In genomic region chr4:73187325-73187724, GRCh38 we compare ENCODE assay signal across 14 cellular contexts.
DNase-seq lines count a peak whose midpoint lies in the region; ATAC-seq and TF ChIP-seq lines count a peak whose summit lies in the region.
"Had no signal": no experiment of that assay in that cellular context is flagged by ENCODE, and none has a peak within 500 bp of the region (broad histone marks: within the 10 kb centered on the region; RNA-seq: fewer than 3 reads in every experiment).

No MANE protein-coding gene starts in this region.

- no peaks in the 10 kb centered on the region for H3F3A ChIP-seq in GM23338 (replicated peaks; ENCODE audit: low read depth)

- H3K79me2 ChIP-seq in GM23338 (replicated peaks; ENCODE audit: insufficient read depth) = peaks cover 100% of the 10 kb centered on the region

- no peaks in the 10 kb centered on the region for H3K4me1 ChIP-seq in GM23338 (ENCODE audit: insufficient read depth)

- no peak overlapping the region for H3K4me2 ChIP-seq in GM23338

- 0 out of 2 replicates have a peak, but pooled peaks cover 12% of the 10 kb centered on the region for H4K20me1 ChIP-seq in GM23338 (replicated peaks; ENCODE audit: insufficient read depth)

- ATAC-seq in GM23338 (peak; percentile 45; the same call in 1 of the 3 replicates), GM21723 (IDR thresholded peaks at IDR 0.05; ENCODE audit: unreplicated experiment) (no peak)

- H3K4me3 ChIP-seq in GM23338 = no peak overlapping the region
- H3K4me3 ChIP-seq in NB4 (ENCODE audit: low read depth, low read length) = no peak overlapping the region
- no peak overlapping the region for H3K4me3 ChIP-seq in fibroblast of villous mesenchyme (ENCODE audit: low read depth, low read length)

- TF ChIP-seq CTCF in GM23338 (conservative IDR thresholded peaks at IDR 0.05; ENCODE audit: low read depth in 2 of 2) = no peak
- TF ChIP-seq CTCF in NB4 (IDR thresholded peaks at IDR 0.05; ENCODE audit: low read depth, low read length) = no peak
- no peak for TF ChIP-seq CTCF in fibroblast of villous mesenchyme (IDR thresholded peaks at IDR 0.05; ENCODE audit: insufficient read depth, low read depth, low read length)

- no peak overlapping the region for H3K4me3 Mint-ChIP-seq in GM23338

- H3K27ac ChIP-seq in GM23338 (ENCODE audit: low read depth) = no peak overlapping the region
- H3K27ac ChIP-seq: HL-60 had no signal

- H3K27me3 ChIP-seq in GM23338 (ENCODE audit: insufficient read depth) = no peaks in the 10 kb centered on the region

- 0 out of 2 replicates have a peak overlapping the region, but pooled peaks have one; percentile 48 for H3K27ac Mint-ChIP-seq in GM23338

- no peaks in the 10 kb centered on the region for H3K9me2 ChIP-seq in GM23338 (ENCODE audit: insufficient read depth)

- H2AFZ ChIP-seq in GM23338 = no peak overlapping the region

- H3K4me1 Mint-ChIP-seq in GM23338 = peaks cover 7% of the 10 kb centered on the region; the same call in 2 of the 3 replicates

- H3K36me3 ChIP-seq in GM23338 (ENCODE audit: insufficient read depth) = no peaks in the 10 kb centered on the region

- DNase-seq in Daoy (ENCODE audit: low read depth) (peak; percentile 2), GM23338 (ENCODE audit: low spot score) (peak; percentile 41), NB4 (ENCODE audit: low read depth) (peak; percentile 19), fibroblast of villous mesenchyme (ENCODE audit: low read depth) (peak; percentile 17), NAMALWA (ENCODE audit: low spot score) (no peak), activated gamma-delta T cell (lab: John Stamatoyannopoulos, UW) (no peak)
- no peak for DNase-seq in activated CD4-positive, CD25-positive, alpha-beta regulatory T cell (lab: John Stamatoyannopoulos, UW)
- DNase-seq: activated T-cell treated with anti-CD3 and anti-CD28 coated beads, Interleukin-2, amount 50 U/mL, for 48 hours; COR-L47; kidney; NCI-H226; retina had no signal

- peaks cover 17% of the 10 kb centered on the region for H3K36me3 Mint-ChIP-seq in GM23338 (ENCODE audit: low read depth)

- no peaks in the 10 kb centered on the region for H3K27me3 Mint-ChIP-seq in GM23338 (ENCODE audit: insufficient read depth, low read depth, poor library complexity)

- TF ChIP-seq POLR2A in NB4 (IDR thresholded peaks at IDR 0.05; ENCODE audit: extremely low read depth, insufficient read length) = no peak

- H3K9me3 Mint-ChIP-seq in GM23338 = no peaks in the 10 kb centered on the region

TF ChIP-seq in GM23338, 12 proteins besides CTCF, POLR2A, EP300 and RAD21:
- TF ChIP-seq, protein P1, sequence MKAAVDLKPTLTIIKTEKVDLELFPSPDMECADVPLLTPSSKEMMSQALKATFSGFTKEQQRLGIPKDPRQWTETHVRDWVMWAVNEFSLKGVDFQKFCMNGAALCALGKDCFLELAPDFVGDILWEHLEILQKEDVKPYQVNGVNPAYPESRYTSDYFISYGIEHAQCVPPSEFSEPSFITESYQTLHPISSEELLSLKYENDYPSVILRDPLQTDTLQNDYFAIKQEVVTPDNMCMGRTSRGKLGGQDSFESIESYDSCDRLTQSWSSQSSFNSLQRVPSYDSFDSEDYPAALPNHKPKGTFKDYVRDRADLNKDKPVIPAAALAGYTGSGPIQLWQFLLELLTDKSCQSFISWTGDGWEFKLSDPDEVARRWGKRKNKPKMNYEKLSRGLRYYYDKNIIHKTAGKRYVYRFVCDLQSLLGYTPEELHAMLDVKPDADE (IDR thresholded peaks at IDR 0.05) = no peak
- TF ChIP-seq, protein P2, sequence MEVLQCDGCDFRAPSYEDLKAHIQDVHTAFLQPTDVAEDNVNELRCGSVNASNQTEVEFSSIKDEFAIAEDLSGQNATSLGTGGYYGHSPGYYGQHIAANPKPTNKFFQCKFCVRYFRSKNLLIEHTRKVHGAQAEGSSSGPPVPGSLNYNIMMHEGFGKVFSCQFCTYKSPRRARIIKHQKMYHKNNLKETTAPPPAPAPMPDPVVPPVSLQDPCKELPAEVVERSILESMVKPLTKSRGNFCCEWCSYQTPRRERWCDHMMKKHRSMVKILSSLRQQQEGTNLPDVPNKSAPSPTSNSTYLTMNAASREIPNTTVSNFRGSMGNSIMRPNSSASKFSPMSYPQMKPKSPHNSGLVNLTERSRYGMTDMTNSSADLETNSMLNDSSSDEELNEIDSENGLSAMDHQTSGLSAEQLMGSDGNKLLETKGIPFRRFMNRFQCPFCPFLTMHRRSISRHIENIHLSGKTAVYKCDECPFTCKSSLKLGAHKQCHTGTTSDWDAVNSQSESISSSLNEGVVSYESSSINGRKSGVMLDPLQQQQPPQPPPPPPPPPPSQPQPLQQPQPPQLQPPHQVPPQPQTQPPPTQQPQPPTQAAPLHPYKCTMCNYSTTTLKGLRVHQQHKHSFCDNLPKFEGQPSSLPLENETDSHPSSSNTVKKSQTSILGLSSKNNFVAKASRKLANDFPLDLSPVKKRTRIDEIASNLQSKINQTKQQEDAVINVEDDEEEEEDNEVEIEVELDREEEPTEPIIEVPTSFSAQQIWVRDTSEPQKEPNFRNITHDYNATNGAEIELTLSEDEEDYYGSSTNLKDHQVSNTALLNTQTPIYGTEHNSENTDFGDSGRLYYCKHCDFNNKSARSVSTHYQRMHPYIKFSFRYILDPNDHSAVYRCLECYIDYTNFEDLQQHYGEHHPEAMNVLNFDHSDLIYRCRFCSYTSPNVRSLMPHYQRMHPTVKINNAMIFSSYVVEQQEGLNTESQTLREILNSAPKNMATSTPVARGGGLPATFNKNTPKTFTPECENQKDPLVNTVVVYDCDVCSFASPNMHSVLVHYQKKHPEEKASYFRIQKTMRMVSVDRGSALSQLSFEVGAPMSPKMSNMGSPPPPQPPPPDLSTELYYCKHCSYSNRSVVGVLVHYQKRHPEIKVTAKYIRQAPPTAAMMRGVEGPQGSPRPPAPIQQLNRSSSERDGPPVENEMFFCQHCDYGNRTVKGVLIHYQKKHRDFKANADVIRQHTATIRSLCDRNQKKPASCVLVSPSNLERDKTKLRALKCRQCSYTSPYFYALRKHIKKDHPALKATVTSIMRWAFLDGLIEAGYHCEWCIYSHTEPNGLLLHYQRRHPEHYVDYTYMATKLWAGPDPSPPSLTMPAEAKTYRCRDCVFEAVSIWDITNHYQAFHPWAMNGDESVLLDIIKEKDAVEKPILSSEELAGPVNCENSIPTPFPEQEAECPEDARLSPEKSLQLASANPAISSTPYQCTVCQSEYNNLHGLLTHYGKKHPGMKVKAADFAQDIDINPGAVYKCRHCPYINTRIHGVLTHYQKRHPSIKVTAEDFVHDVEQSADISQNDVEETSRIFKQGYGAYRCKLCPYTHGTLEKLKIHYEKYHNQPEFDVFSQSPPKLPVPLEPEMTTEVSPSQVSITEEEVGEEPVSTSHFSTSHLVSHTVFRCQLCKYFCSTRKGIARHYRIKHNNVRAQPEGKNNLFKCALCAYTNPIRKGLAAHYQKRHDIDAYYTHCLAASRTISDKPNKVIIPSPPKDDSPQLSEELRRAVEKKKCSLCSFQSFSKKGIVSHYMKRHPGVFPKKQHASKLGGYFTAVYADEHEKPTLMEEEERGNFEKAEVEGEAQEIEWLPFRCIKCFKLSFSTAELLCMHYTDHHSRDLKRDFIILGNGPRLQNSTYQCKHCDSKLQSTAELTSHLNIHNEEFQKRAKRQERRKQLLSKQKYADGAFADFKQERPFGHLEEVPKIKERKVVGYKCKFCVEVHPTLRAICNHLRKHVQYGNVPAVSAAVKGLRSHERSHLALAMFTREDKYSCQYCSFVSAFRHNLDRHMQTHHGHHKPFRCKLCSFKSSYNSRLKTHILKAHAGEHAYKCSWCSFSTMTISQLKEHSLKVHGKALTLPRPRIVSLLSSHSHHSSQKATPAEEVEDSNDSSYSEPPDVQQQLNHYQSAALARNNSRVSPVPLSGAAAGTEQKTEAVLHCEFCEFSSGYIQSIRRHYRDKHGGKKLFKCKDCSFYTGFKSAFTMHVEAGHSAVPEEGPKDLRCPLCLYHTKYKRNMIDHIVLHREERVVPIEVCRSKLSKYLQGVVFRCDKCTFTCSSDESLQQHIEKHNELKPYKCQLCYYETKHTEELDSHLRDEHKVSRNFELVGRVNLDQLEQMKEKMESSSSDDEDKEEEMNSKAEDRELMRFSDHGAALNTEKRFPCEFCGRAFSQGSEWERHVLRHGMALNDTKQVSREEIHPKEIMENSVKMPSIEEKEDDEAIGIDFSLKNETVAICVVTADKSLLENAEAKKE (CRISPR knock-in tag; IDR thresholded peaks at IDR 0.05) = no peak
- TF ChIP-seq POLR2AphosphoS5 (IDR thresholded peaks at IDR 0.05; ENCODE audit: low read depth) = no peak
- TF ChIP-seq STAT1 (IDR thresholded peaks at IDR 0.05; ENCODE audit: unreplicated experiment) = no peak
- TF ChIP-seq EZH2phosphoT487 (IDR thresholded peaks at IDR 0.05; ENCODE audit: unreplicated experiment) = no peak
- TF ChIP-seq REST (IDR thresholded peaks at IDR 0.05; ENCODE audit: unreplicated experiment) = no peak

Comparison
In these comparisons a context has a peak if more than half of its experiments do, and no peak if none do; other contexts are left out.
1. DNase-seq: peak in Daoy (single experiment), GM23338 (single experiment), NB4 (single experiment) and fibroblast of villous mesenchyme (single experiment); none in NAMALWA (single experiment), activated CD4-positive, CD25-positive, alpha-beta regulatory T cell (0 of 4) and activated gamma-delta T cell (single experiment).